26 cellular contexts compared by ENCODE assay signal in genomic region chr7:36507868-36508440, GRCh38.
DNase-seq lines count a peak whose midpoint lies in the region; ATAC-seq and TF ChIP-seq lines count a peak whose summit lies in the region.
"Had no signal": no experiment of that assay in that cellular context is flagged by ENCODE, and none has a peak within 500 bp of the region (broad histone marks: within the 10 kb centered on the region; RNA-seq: fewer than 3 reads in every experiment).

No MANE protein-coding gene starts in this region.

- peaks cover 0 to 12% (median 7%) of the 10 kb centered on the region in 3 donors for H3K36me3 Mint-ChIP-seq in immature natural killer cell
- H3K36me3 Mint-ChIP-seq: CD4-positive, alpha-beta memory T cell; IgD-negative memory B cell had no signal

- no peak overlapping the region for H3K4me2 ChIP-seq in osteoblast (ENCODE audit: insufficient read depth, low read length)
- H3K4me2 ChIP-seq: KMS-11 had no signal

- H3K4me3 Mint-ChIP-seq in immature natural killer cell: no peak overlapping the region
- H3K4me3 Mint-ChIP-seq: CD4-positive, alpha-beta memory T cell; HFFc6 had no signal

- peaks cover 2% of the 10 kb centered on the region for H3K27me3 ChIP-seq in osteoblast (ENCODE audit: insufficient read depth, low read length)
- no peaks in the 10 kb centered on the region for H3K27me3 ChIP-seq in foreskin keratinocyte

- H3K4me1 ChIP-seq in osteoblast (ENCODE audit: insufficient read depth, low read length) (no peaks in the 10 kb centered on the region), foreskin keratinocyte (peaks cover 8% of the 10 kb centered on the region)
- H3K4me1 ChIP-seq: Caco-2, HAP-1 had no signal

- H3K9me3 Mint-ChIP-seq in immature natural killer cell: no peaks in the 10 kb centered on the region
- H3K9me3 Mint-ChIP-seq: IgD-negative memory B cell had no signal

- H3K27ac Mint-ChIP-seq in immature natural killer cell: peak overlapping the region in 5 of 6 donors; percentile 18 to 85 (median 43)
- H3K27ac Mint-ChIP-seq: HFFc6 had no signal

- H3K9me3 ChIP-seq in osteoblast (ENCODE audit: low read depth, low read length): no peaks in the 10 kb centered on the region

- ATAC-seq in SK-N-SH treated with all-trans-retinoic acid at 6 μM for 48 hours: no peak; the same call in 2 of the 3 replicates
- ATAC-seq in HG03045 (IDR thresholded peaks at IDR 0.05; ENCODE audit: unreplicated experiment): no peak
- ATAC-seq in foreskin keratinocyte: no peak
- ATAC-seq: GM12878, PC-3 had no signal

- H3K27ac ChIP-seq in osteoblast (ENCODE audit: low read depth, low read length) (no peak overlapping the region), foreskin keratinocyte (no peak overlapping the region)
- H3K27ac ChIP-seq: KMS-11 had no signal

- no peak for TF ChIP-seq CTCF in osteoblast (IDR thresholded peaks at IDR 0.05; ENCODE audit: extremely low read depth, low read depth, low read length)
- no peak for TF ChIP-seq CTCF in foreskin keratinocyte (conservative IDR thresholded peaks at IDR 0.05)

- no peak overlapping the region for H2AFZ ChIP-seq in osteoblast (ENCODE audit: low read length)

- H3K27me3 Mint-ChIP-seq in immature natural killer cell (ENCODE audit: low read depth in 3 of 3): peaks cover 24 to 94% (median 35%) of the 10 kb centered on the region in 3 donors

- H3K4me3 ChIP-seq in osteoblast (ENCODE audit: insufficient read depth, low read length): no peak overlapping the region
- H3K4me3 ChIP-seq: GM12878, HAP-1 had no signal

- peaks cover 48 to 72% of the 10 kb centered on the region in 2 donors for H3K4me1 Mint-ChIP-seq in immature natural killer cell

- intact Hi-C loops in posterior cingulate gyrus (cut with DNase I): no loop called here

- no peaks in the 10 kb centered on the region for H4K20me1 ChIP-seq in osteoblast (ENCODE audit: insufficient read depth, low read length)

- DNase-seq in NCI-H82 treated with DMSO at 0.1 percent for 48 hours (lab: John Stamatoyannopoulos, UW; ENCODE audit: unreplicated experiment): peak; percentile 81
- DNase-seq in immature natural killer cell: no peak
- DNase-seq in osteoblast (ENCODE audit: insufficient read length, low spot score, missing footprints): peak; percentile 32
- no peak for DNase-seq in foreskin keratinocyte
- DNase-seq in iPS-NIHi11 (ENCODE audit: low spot score): no peak
- DNase-seq in posterior cingulate gyrus: no peak
- DNase-seq: C1 segment of cervical spinal cord; Caco-2; CD4-positive, alpha-beta memory T cell; GDM1; GOT3; HFFc6; MM.1S; NCI-H2029; NCI-H2227 treated with DMSO at 0.1 percent for 48 hours; NCI-H510A; NK-92 treated with Interleukin-12 subunit alpha and Interleukin-12 subunit beta, amount 100 ng/mL, for 24 hours; PC-3; RPMI8226; SHP77 had no signal

- no peaks in the 10 kb centered on the region for H3K79me2 ChIP-seq in osteoblast (ENCODE audit: insufficient read depth, low read length)

- no peaks in the 10 kb centered on the region for H3K36me3 ChIP-seq in osteoblast (ENCODE audit: insufficient read depth, low read length)
- H3K36me3 ChIP-seq: HAP-1 had no signal

TF ChIP-seq in SK-N-SH treated with all-trans-retinoic acid at 6 μM for 48 hours, 23 proteins besides CTCF, POLR2A, EP300 and RAD21:
- no peak for TF ChIP-seq ARNTL (CRISPR knock-in tag; IDR thresholded peaks at IDR 0.05; ENCODE audit: borderline replicate concordance, low read depth)
- 0 out of 2 replicates have a peak, but pooled peaks have one; percentile 33 for TF ChIP-seq TCF4 (CRISPR knock-in tag; IDR thresholded peaks at IDR 0.05; ENCODE audit: borderline replicate concordance)
- no peak for TF ChIP-seq OSR1 (CRISPR knock-in tag; IDR thresholded peaks at IDR 0.05)
- no peak for TF ChIP-seq PATZ1 (CRISPR knock-in tag; IDR thresholded peaks at IDR 0.05; ENCODE audit: borderline replicate concordance)

Comparison
In these comparisons a context has a peak if more than half of its experiments do, and no peak if none do; other contexts are left out.
1. DNase-seq: peak in NCI-H82 treated with DMSO at 0.1 percent for 48 hours (single experiment) and osteoblast (single experiment); none in immature natural killer cell (0 of 3), foreskin keratinocyte (0 of 2), iPS-NIHi11 (single experiment) and posterior cingulate gyrus (0 of 10).